In the genomic region with DNA sequence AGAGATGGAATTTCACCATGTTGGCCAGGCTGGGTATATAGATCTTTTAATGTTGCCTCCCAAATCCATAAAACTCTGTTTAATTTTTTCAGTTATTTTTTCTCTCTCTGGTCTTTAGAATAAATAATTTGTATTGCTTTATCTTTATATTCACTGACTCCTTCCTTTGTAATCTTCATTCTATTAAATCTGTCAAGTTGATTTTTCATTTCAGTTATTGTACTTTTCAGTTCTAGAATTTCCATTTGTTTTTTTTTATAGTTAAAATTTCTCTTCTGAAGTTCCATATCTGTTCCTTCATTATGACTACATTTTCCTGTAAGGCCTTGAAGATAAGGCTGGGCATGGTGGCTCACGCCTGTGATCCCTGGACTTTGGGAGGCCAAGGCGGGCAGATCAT, we compare ENCODE assay signal across 27 cellular contexts. TPM values are rescaled to one million over a fixed set of nuclear protein-coding genes. Genes with fewer than 3 reads are reported as not detected.
A peak's percentile ranks its signal among the peaks of the same experiment; 100 is the strongest.
DNase-seq lines count a peak whose midpoint lies in the region; ATAC-seq, FAIRE-seq and TF ChIP-seq lines count a peak whose summit lies in the region.
"Had no signal": no experiment of that assay in that cellular context is flagged by ENCODE, and none has a peak within 500 bp of the region (broad histone marks: within the 10 kb centered on the region; RNA-seq: fewer than 3 reads in every experiment).

No MANE protein-coding gene starts in this region.

- no TSS peak for BruUV-seq in HepG2 (replicated peaks; lab: Mats Ljungman, UMichigan)
- BruUV-seq in OCI-LY7 (replicated peaks; lab: Mats Ljungman, UMichigan), result no TSS peak

- CTCF ChIA-PET in HepG2 (lab: Yijun Ruan, JAX; ENCODE audit: low intra/inter-chr PET ratio, low total read pairs) (no interaction called here), OCI-LY7 (lab: Charles Lee; ENCODE audit: unreplicated experiment) (no interaction called here)
- CTCF ChIA-PET in activated CD8-positive, alpha-beta memory T cell treated with anti-CD3 and anti-CD28 coated beads, Interleukin-2, amount 10 ng/mL, durations not matched to agents 7 days and 5 days (lab: Charles Lee), result no interaction called here

- H4K20me1 ChIP-seq in HepG2 (ENCODE audit: insufficient read depth, low read length) (no peaks in the 10 kb centered on the region), OCI-LY7 (ENCODE audit: insufficient read depth, low read length) (no peaks in the 10 kb centered on the region)
- H4K20me1 ChIP-seq: BLaER1 treated with 17β-estradiol and CSF1 and Interleukin-3, amounts not matched to agents 10 nM and 100 nM had no signal

- H3K4me2 ChIP-seq in HepG2 (ENCODE audit: low read depth, low read length) (no peak overlapping the region), OCI-LY7 (ENCODE audit: low read length) (no peak overlapping the region)
- H3K4me2 ChIP-seq: A549; BLaER1 treated with 17β-estradiol and CSF1 and Interleukin-3, amounts not matched to agents 10 nM and 100 nM had no signal

- DNase-seq in HepG2 (ENCODE audit: low spot score) (no peak), right lobe of liver (no peak), foreskin keratinocyte (no peak), mesenteric fat pad (ENCODE audit: low spot score) (peak; percentile 20), CD1c-positive myeloid dendritic cell (ENCODE audit: extremely low spot score) (no peak), OCI-LY7 (ENCODE audit: low spot score) (no peak)
- no peak for DNase-seq in activated CD8-positive, alpha-beta memory T cell treated with anti-CD3 and anti-CD28 coated beads, Interleukin-2, amount 10 ng/mL, durations not matched to agents 7 days and 5 days
- DNase-seq: AML-193; CD4-positive, alpha-beta memory T cell; CD4-positive, CD25-positive, alpha-beta regulatory T cell; CD8-positive, alpha-beta memory T cell; COR-L47; DMS 273 treated with DMSO at 0.1 percent for 48 hours; DMS153; DMS53; DMS79; DND-41; EL; GDM1 had no signal

- H3K9me2 ChIP-seq in OCI-LY7 (ENCODE audit: insufficient read depth, low read length), result no peaks in the 10 kb centered on the region

- POLR2A ChIA-PET in HepG2 (lab: Yijun Ruan, JAX) (no interaction called here), OCI-LY7 (lab: Charles Lee) (interaction anchor here (0.7 kb wide), 1 partner anchor 36 kb away, joined by 3 read pairs; no protein-coding TSS in a partner anchor)

- no peaks in the 10 kb centered on the region for H3K4me1 ChIP-seq in HepG2 (ENCODE audit: insufficient read depth, low read length)
- no peaks in the 10 kb centered on the region for H3K4me1 ChIP-seq in right lobe of liver
- peaks cover 7% of the 10 kb centered on the region for H3K4me1 ChIP-seq in foreskin keratinocyte
- no peaks in the 10 kb centered on the region for H3K4me1 ChIP-seq in OCI-LY7 (ENCODE audit: insufficient read depth, low read length, poor library complexity, severe bottlenecking)
- H3K4me1 ChIP-seq: A549; BLaER1 treated with 17β-estradiol and CSF1 and Interleukin-3, amounts not matched to agents 10 nM and 100 nM had no signal

- FAIRE-seq in HepG2 (lab: Jason Lieb, UNC), result no peak
- FAIRE-seq: A549, GM12878, GM12892, GM18507 had no signal

- H3K4me3 ChIP-seq in HepG2 (replicated peaks in 1 of 3; ENCODE audit: insufficient read depth in 1 of 3, low read depth in 2 of 3, low read length in 3 of 3), result no peak overlapping the region
- H3K4me3 ChIP-seq in right lobe of liver, result no peak overlapping the region
- no peak overlapping the region for H3K4me3 ChIP-seq in OCI-LY7 (ENCODE audit: low read depth, low read length, poor library complexity, severe bottlenecking)
- H3K4me3 ChIP-seq: A549; BLaER1 treated with 17β-estradiol and CSF1 and Interleukin-3, amounts not matched to agents 10 nM and 100 nM; GM12878 had no signal

- in situ Hi-C loops in HepG2 (cut with HindIII; ENCODE audit: extremely low pct_ligation_motif_present, low pct_unique_long_range_greater_than_20kb), result no loop called here

- H3K27ac Mint-ChIP-seq in activated CD8-positive, alpha-beta memory T cell treated with anti-CD3 and anti-CD28 coated beads, Interleukin-2, amount 10 ng/mL, durations not matched to agents 7 days and 5 days, result no peak overlapping the region
- H3K27ac Mint-ChIP-seq: B cell; CD4-positive, alpha-beta memory T cell; CD4-positive, CD25-positive, alpha-beta regulatory T cell; CD8-positive, alpha-beta memory T cell had no signal

- H3K27ac ChIP-seq in HepG2 (ENCODE audit: extremely low read length, insufficient read depth, low read length) (no peak overlapping the region), right lobe of liver (no peak overlapping the region), foreskin keratinocyte (peak overlapping the region; percentile 78), OCI-LY7 (ENCODE audit: low read depth, low read length, poor library complexity, severe bottlenecking) (no peak overlapping the region)
- H3K27ac ChIP-seq: 22Rv1; A549; BLaER1 treated with 17β-estradiol and CSF1 and Interleukin-3, amounts not matched to agents 10 nM and 100 nM; C4-2B had no signal

- no peak overlapping the region for H2AFZ ChIP-seq in HepG2 (ENCODE audit: low read length)
- no peak overlapping the region for H2AFZ ChIP-seq in OCI-LY7 (ENCODE audit: low read length)

- intact Hi-C loops in HepG2 (cut with micrococcal nuclease; ENCODE audit: unreplicated experiment), result no loop called here
- intact Hi-C loops in right lobe of liver (cut with DNase I), result no loop called here
- intact Hi-C loops in OCI-LY7 (cut with micrococcal nuclease; ENCODE audit: unreplicated experiment), result no loop called here

- no peaks in the 10 kb centered on the region for H3K27me3 Mint-ChIP-seq in activated CD8-positive, alpha-beta memory T cell treated with anti-CD3 and anti-CD28 coated beads, Interleukin-2, amount 10 ng/mL, durations not matched to agents 7 days and 5 days
- H3K27me3 Mint-ChIP-seq: B cell had no signal

- no peaks in the 10 kb centered on the region; a peak in 2 of 5 replicates for H3K27me3 ChIP-seq in HepG2 (ENCODE audit: control insufficient read depth in 1 of 2, insufficient read depth in 2 of 2, low read length in 2 of 2)
- no peaks in the 10 kb centered on the region for H3K27me3 ChIP-seq in right lobe of liver
- no peaks in the 10 kb centered on the region for H3K27me3 ChIP-seq in foreskin keratinocyte
- H3K27me3 ChIP-seq: BLaER1 treated with 17β-estradiol and CSF1 and Interleukin-3, amounts not matched to agents 10 nM and 100 nM had no signal

- no peaks in the 10 kb centered on the region for H3K4me1 Mint-ChIP-seq in activated CD8-positive, alpha-beta memory T cell treated with anti-CD3 and anti-CD28 coated beads, Interleukin-2, amount 10 ng/mL, durations not matched to agents 7 days and 5 days
- H3K4me1 Mint-ChIP-seq: B cell; CD4-positive, alpha-beta memory T cell; CD4-positive, CD25-positive, alpha-beta regulatory T cell; CD8-positive, alpha-beta memory T cell had no signal

- TF ChIP-seq CTCF in HepG2 (CRISPR knock-in tag; IDR thresholded peaks at IDR 0.05) (no peak), right lobe of liver (IDR thresholded peaks at IDR 0.05) (no peak), foreskin keratinocyte (conservative IDR thresholded peaks at IDR 0.05) (no peak), OCI-LY7 (conservative IDR thresholded peaks at IDR 0.05; ENCODE audit: low read length) (no peak)

- peaks cover 3% of the 10 kb centered on the region for H3K9me3 Mint-ChIP-seq in activated CD8-positive, alpha-beta memory T cell treated with anti-CD3 and anti-CD28 coated beads, Interleukin-2, amount 10 ng/mL, durations not matched to agents 7 days and 5 days (ENCODE audit: low read depth)

- H3K9me3 ChIP-seq in HepG2 (ENCODE audit: low read length) (no peaks in the 10 kb centered on the region; the same call in 1 of the 2 replicates), right lobe of liver (no peaks in the 10 kb centered on the region), OCI-LY7 (ENCODE audit: low read length) (0 out of 2 replicates have a peak, but pooled peaks cover 6% of the 10 kb centered on the region)

- no peak overlapping the region for H3K9ac ChIP-seq in HepG2 (ENCODE audit: insufficient read depth, low read depth, low read length)
- H3K9ac ChIP-seq: BLaER1 treated with 17β-estradiol and CSF1 and Interleukin-3, amounts not matched to agents 10 nM and 100 nM had no signal

- H3K79me2 ChIP-seq in HepG2 (ENCODE audit: insufficient read depth, low read length), result no peaks in the 10 kb centered on the region
- no peaks in the 10 kb centered on the region for H3K79me2 ChIP-seq in OCI-LY7 (ENCODE audit: insufficient read depth, low read depth, low read length)

- no peaks in the 10 kb centered on the region for H3K36me3 ChIP-seq in HepG2 (replicated peaks in 1 of 2; ENCODE audit: control insufficient read depth in 1 of 2, insufficient read depth in 2 of 2, low read length in 2 of 2)
- no peaks in the 10 kb centered on the region for H3K36me3 ChIP-seq in right lobe of liver
- H3K36me3 ChIP-seq in OCI-LY7 (ENCODE audit: insufficient read depth, low read length), result no peaks in the 10 kb centered on the region
- H3K36me3 ChIP-seq: BLaER1 treated with 17β-estradiol and CSF1 and Interleukin-3, amounts not matched to agents 10 nM and 100 nM had no signal

- H3K4me3 Mint-ChIP-seq in activated CD8-positive, alpha-beta memory T cell treated with anti-CD3 and anti-CD28 coated beads, Interleukin-2, amount 10 ng/mL, durations not matched to agents 7 days and 5 days, result no peak overlapping the region
- H3K4me3 Mint-ChIP-seq: B cell; CD4-positive, alpha-beta memory T cell; CD4-positive, CD25-positive, alpha-beta regulatory T cell; CD8-positive, alpha-beta memory T cell had no signal

- no peak for TF ChIP-seq RAD21 in HepG2 (CRISPR knock-in tag; IDR thresholded peaks at IDR 0.05)

- peaks cover 5% of the 10 kb centered on the region for H3K36me3 Mint-ChIP-seq in activated CD8-positive, alpha-beta memory T cell treated with anti-CD3 and anti-CD28 coated beads, Interleukin-2, amount 10 ng/mL, durations not matched to agents 7 days and 5 days
- H3K36me3 Mint-ChIP-seq: CD4-positive, CD25-positive, alpha-beta regulatory T cell had no signal

- no peak for ATAC-seq in HepG2
- ATAC-seq in right lobe of liver, result no peak
- no peak for ATAC-seq in foreskin keratinocyte
- no peak for ATAC-seq in activated CD8-positive, alpha-beta memory T cell treated with anti-CD3 and anti-CD28 coated beads, Interleukin-2, amount 10 ng/mL, durations not matched to agents 7 days and 5 days
- ATAC-seq: A549, GM12878 had no signal

- TF ChIP-seq POLR2A in HepG2 (IDR thresholded peaks at IDR 0.05; ENCODE audit: insufficient read depth in 1 of 2, low read depth in 2 of 2, low read length in 2 of 2) (no peak), right lobe of liver (IDR thresholded peaks at IDR 0.05) (no peak)

- no peak for TF ChIP-seq EP300 in HepG2 (IDR thresholded peaks at IDR 0.05; ENCODE audit: low read depth in 2 of 2, low read length in 2 of 2)
- TF ChIP-seq EP300 in HepG2 (CRISPR knock-in tag; IDR thresholded peaks at IDR 0.05; ENCODE audit: borderline replicate concordance), result no peak

- WGBS in HepG2 (ENCODE audit: low lambda C conversion rate), result 6% methylated on average over 2 of the region's 2 CpGs
- WGBS in right lobe of liver (ENCODE audit: insufficient coverage, low coverage, low lambda C conversion rate, missing lambda C conversion rate), result 90% methylated on average over 2 of the region's 2 CpGs

RNA-seq across cellular contexts. Expression of a gene that starts 13.6 kb away (rescaled TPM):
- total RNA-seq in HepG2 (2016; rRNA removed; fragmentation: Illumina TruSeq; extraction: Trizol) (6.6 and 9.1 TPM in 2 replicates), right lobe of liver (10 to 100 TPM; 10.7 to 26.6 (median 16.9) TPM), foreskin keratinocyte (21.4 and 23.1 TPM in 2 replicates), mesenteric fat pad (43.0 TPM), OCI-LY7 (2022) (36.6 and 42.0 TPM in 2 replicates)
- total RNA-seq in HepG2 (2016; cell fraction: cytosol; rRNA removed; fragmentation: Illumina TruSeq; extraction: Trizol; ENCODE audit: low read depth), result 16.1 and 16.2 TPM in 2 replicates
- 5.8 and 9.4 TPM in 2 replicates for total RNA-seq in HepG2 (2016; cell fraction: insoluble cytoplasmic fraction; rRNA removed; fragmentation: Illumina TruSeq; extraction: Trizol)
- 9.0 and 12.3 TPM in 2 replicates for total RNA-seq in HepG2 (2016; cell fraction: membrane; rRNA removed; fragmentation: Illumina TruSeq; extraction: Trizol)
- total RNA-seq in HepG2 (2016; cell fraction: nucleus; rRNA removed; fragmentation: Illumina TruSeq; extraction: Trizol), result 11.6 and 15.6 TPM in 2 replicates
- polyA plus RNA-seq in HepG2 (2011; rRNA removed) (8.9 and 10.8 TPM in 2 replicates), foreskin keratinocyte (27.9 and 29.8 TPM in 2 replicates)
- 9.6 and 10.2 TPM in 2 replicates for polyA plus RNA-seq in HepG2 (2011; cell fraction: cytosol; rRNA removed)
- 8.3 and 9.2 TPM in 2 replicates for polyA plus RNA-seq in HepG2 (2011; cell fraction: nucleus; rRNA removed)
- polyA plus RNA-seq in HepG2 (2012), result 15.1 and 20.8 TPM in 2 replicates
- 10.5 and 11.9 TPM in 2 replicates for polyA plus RNA-seq in HepG2 (2016; cell fraction: cytosol; fragmentation: Illumina TruSeq; extraction: Trizol; ENCODE audit: low read depth)
- 20.3 and 26.4 TPM in 2 replicates for polyA plus RNA-seq in HepG2 (2016; cell fraction: insoluble cytoplasmic fraction; fragmentation: Illumina TruSeq; extraction: Trizol; ENCODE audit: low read depth)
- polyA plus RNA-seq in HepG2 (2016; cell fraction: membrane; fragmentation: Illumina TruSeq; extraction: Trizol; ENCODE audit: low read depth), result 27.5 and 28.3 TPM in 2 replicates
- 33.3 and 34.0 TPM in 2 replicates for polyA plus RNA-seq in HepG2 (2016; cell fraction: nucleus; fragmentation: Illumina TruSeq; extraction: Trizol; ENCODE audit: insufficient read depth, low read depth)
- 42.1 and 63.4 TPM in 2 replicates for polyA minus RNA-seq in HepG2 (2011; rRNA and poly(A)+ RNA removed; ENCODE audit: low replicate concordance)
- 18.7 and 19.3 TPM in 2 replicates for polyA minus RNA-seq in HepG2 (2011; cell fraction: cytosol; rRNA and poly(A)+ RNA removed)
- polyA minus RNA-seq in HepG2 (2011; cell fraction: nucleus; rRNA and poly(A)+ RNA removed), result 14.2 and 16.1 TPM in 2 replicates
- total RNA-seq in activated CD8-positive, alpha-beta memory T cell treated with anti-CD3 and anti-CD28 coated beads, Interleukin-2, amount 10 ng/mL, durations not matched to agents 7 days and 5 days, result 10 to 100 TPM; 21.3 to 24.2 TPM
- 5.5 and 8.6 TPM in 2 replicates for total RNA-seq in OCI-LY7 (2014; rRNA removed; shearing (Covaris generic))
